Comparison of ENCODE assay signal across 1 cellular context in the genomic region with DNA sequence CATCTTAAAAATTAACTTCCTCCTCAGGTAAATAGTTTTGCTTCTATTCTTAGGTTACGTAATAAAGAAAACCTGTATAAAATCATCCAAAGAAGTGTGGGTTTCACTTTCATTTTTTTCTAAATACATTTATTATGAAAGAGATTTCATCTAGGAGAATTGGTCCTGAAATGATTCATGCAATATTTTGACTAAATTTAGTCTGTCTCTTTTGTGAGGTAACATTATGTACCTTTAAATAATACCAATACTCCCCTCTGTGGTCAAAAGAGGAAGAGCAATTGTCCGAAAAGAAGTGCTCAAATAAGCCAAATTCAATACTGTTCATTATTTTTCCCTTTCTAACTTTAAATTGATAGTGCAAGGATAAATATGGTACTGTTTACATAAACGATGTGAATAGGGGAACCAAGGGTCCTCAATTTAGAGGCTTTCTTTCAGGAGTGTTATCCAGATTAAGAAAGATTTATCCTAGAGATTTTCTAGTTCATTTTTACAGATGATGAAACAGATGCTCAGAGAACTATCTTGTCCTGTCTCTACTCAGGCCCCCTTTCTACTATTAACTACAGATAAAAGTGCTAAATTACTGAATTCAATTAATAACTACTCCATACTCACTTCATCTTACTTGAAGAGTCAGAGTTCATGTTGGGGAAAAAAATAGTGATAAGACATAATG.
A peak's percentile ranks its signal among the peaks of the same experiment; 100 is the strongest.
TF ChIP-seq lines count a peak whose summit lies in the region.

No MANE protein-coding gene starts in this region.

TF ChIP-seq in GM12878, 131 proteins besides CTCF, POLR2A, EP300 and RAD21:
- peak; percentile 36 for TF ChIP-seq MEF2B (IDR thresholded peaks at IDR 0.05; ENCODE audit: partially characterized antibody, poor library complexity, severe bottlenecking)
- peak; percentile 43; the same call in 1 of the 2 replicates for TF ChIP-seq RUNX3 (IDR thresholded peaks at IDR 0.05; ENCODE audit: low read length)
- TF ChIP-seq, protein P1, sequence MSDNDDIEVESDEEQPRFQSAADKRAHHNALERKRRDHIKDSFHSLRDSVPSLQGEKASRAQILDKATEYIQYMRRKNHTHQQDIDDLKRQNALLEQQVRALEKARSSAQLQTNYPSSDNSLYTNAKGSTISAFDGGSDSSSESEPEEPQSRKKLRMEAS (IDR thresholded peaks at IDR 0.05; ENCODE audit: low read depth, low read length): no peak
- TF ChIP-seq GATAD2B (conservative IDR thresholded peaks at IDR 0.05; ENCODE audit: low read depth): no peak
- peak; percentile 72 for TF ChIP-seq JUNB (IDR thresholded peaks at IDR 0.05)
- peak; percentile 36; the same call in 1 of the 2 replicates for TF ChIP-seq ZNF217 (IDR thresholded peaks at IDR 0.05)
- peak; percentile 78; the same call in 1 of the 2 replicates for TF ChIP-seq SMC3 (IDR thresholded peaks at IDR 0.05; ENCODE audit: borderline replicate concordance, low read length)
- TF ChIP-seq, protein P2, sequence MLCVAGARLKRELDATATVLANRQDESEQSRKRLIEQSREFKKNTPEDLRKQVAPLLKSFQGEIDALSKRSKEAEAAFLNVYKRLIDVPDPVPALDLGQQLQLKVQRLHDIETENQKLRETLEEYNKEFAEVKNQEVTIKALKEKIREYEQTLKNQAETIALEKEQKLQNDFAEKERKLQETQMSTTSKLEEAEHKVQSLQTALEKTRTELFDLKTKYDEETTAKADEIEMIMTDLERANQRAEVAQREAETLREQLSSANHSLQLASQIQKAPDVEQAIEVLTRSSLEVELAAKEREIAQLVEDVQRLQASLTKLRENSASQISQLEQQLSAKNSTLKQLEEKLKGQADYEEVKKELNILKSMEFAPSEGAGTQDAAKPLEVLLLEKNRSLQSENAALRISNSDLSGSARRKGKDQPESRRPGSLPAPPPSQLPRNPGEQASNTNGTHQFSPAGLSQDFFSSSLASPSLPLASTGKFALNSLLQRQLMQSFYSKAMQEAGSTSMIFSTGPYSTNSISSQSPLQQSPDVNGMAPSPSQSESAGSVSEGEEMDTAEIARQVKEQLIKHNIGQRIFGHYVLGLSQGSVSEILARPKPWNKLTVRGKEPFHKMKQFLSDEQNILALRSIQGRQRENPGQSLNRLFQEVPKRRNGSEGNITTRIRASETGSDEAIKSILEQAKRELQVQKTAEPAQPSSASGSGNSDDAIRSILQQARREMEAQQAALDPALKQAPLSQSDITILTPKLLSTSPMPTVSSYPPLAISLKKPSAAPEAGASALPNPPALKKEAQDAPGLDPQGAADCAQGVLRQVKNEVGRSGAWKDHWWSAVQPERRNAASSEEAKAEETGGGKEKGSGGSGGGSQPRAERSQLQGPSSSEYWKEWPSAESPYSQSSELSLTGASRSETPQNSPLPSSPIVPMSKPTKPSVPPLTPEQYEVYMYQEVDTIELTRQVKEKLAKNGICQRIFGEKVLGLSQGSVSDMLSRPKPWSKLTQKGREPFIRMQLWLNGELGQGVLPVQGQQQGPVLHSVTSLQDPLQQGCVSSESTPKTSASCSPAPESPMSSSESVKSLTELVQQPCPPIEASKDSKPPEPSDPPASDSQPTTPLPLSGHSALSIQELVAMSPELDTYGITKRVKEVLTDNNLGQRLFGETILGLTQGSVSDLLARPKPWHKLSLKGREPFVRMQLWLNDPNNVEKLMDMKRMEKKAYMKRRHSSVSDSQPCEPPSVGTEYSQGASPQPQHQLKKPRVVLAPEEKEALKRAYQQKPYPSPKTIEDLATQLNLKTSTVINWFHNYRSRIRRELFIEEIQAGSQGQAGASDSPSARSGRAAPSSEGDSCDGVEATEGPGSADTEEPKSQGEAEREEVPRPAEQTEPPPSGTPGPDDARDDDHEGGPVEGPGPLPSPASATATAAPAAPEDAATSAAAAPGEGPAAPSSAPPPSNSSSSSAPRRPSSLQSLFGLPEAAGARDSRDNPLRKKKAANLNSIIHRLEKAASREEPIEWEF (IDR thresholded peaks at IDR 0.05; ENCODE audit: insufficient replicate concordance, low read depth, low read length): no peak
- TF ChIP-seq SPI1 (IDR thresholded peaks at IDR 0.05; ENCODE audit: borderline replicate concordance, insufficient read depth, low read depth, low read length): 0 out of 2 replicates have a peak, but pooled peaks have one; percentile 15
- peak; percentile 60; the same call in 1 of the 2 replicates for TF ChIP-seq MEF2A (IDR thresholded peaks at IDR 0.05; ENCODE audit: insufficient read depth, low read depth, low read length)
- TF ChIP-seq SMARCA5 (IDR thresholded peaks at IDR 0.05): no peak
- no peak for TF ChIP-seq ASH2L (IDR thresholded peaks at IDR 0.05; ENCODE audit: borderline replicate concordance, low read depth)
- TF ChIP-seq STAT1 (conservative IDR thresholded peaks at IDR 0.05): no peak
- peak; percentile 61; the same call in 1 of the 2 replicates for TF ChIP-seq ATF7 (IDR thresholded peaks at IDR 0.05; ENCODE audit: low read depth)
- TF ChIP-seq, protein P3, sequence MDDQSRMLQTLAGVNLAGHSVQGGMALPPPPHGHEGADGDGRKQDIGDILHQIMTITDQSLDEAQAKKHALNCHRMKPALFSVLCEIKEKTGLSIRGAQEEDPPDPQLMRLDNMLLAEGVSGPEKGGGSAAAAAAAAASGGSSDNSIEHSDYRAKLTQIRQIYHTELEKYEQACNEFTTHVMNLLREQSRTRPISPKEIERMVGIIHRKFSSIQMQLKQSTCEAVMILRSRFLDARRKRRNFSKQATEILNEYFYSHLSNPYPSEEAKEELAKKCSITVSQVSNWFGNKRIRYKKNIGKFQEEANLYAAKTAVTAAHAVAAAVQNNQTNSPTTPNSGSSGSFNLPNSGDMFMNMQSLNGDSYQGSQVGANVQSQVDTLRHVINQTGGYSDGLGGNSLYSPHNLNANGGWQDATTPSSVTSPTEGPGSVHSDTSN (IDR thresholded peaks at IDR 0.05; ENCODE audit: insufficient replicate concordance, low read depth, low read length): no peak
- TF ChIP-seq IRF4 (IDR thresholded peaks at IDR 0.05; ENCODE audit: low read depth, low read length): no peak
